In the genomic region with DNA sequence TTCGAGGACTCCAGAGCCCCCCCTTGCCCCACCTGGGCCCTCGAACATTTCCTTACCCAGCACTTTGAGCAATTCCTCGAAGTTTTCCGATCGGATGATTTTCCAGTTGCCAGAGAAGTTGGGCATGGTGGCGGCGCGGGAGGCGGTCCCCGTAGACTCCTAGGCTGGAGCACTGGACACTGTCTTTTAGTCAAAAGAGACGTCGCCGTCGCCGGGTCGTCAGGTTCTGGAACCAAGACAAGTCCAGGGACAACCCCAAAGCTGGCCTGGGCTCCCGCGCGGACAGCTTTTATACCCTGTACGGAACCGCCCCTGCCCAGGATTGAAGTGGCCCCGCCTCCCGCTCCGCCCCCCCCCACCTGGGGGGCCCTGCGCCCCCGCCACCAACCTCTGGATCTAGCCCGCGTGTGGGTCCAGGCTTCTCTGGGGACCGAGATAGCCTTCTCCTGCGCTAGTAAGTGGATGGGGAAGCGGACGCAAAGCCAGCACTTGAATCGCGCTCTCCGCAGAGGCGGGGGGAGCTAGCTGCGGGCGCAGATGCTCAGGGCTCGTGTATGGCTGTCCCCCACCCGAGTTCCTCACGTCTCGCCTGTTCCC, we compare ENCODE assay signal across 8 cellular contexts. TPM values are rescaled to one million over a fixed set of nuclear protein-coding genes. Genes with fewer than 3 reads are reported as not detected.
A peak's percentile ranks its signal among the peaks of the same experiment; 100 is the strongest.
DNase-seq lines count a peak whose midpoint lies in the region; ATAC-seq and TF ChIP-seq lines count a peak whose summit lies in the region.

A gene (minus strand): TSS at position 263 of the 597 bp plus-strand sequence. CDS start 137 bp downstream, at position 126.

- H3K27me3 ChIP-seq in AG04450 (ENCODE audit: control insufficient read depth, insufficient read depth, low read length) = no peaks in the 10 kb centered on the region

- peaks cover 6% of the 10 kb centered on the region for H3K36me3 Mint-ChIP-seq in neural crest cell (ENCODE audit: low read depth)

- H3K4me1 Mint-ChIP-seq in neural crest cell = peaks cover 82% of the 10 kb centered on the region

- no peaks in the 10 kb centered on the region for H3K9me3 Mint-ChIP-seq in neural crest cell

- peak within 1 kb of the TSS; percentile 57 for H3K27ac ChIP-seq in AG04450 (ENCODE audit: low read depth, low read length)

- no peaks in the 10 kb centered on the region for H3K9me3 ChIP-seq in AG04450 (ENCODE audit: control insufficient read depth, insufficient read depth, low read length)

- DNase-seq in AG04450 (ENCODE audit: low read depth, low spot score) (no peak), epithelial cell of esophagus (ENCODE audit: low read depth) (peak; percentile 41), neural crest cell (ENCODE audit: low read depth, low spot score) (no peak)
- DNase-seq in activated CD4-positive, alpha-beta T cell treated with anti-CD3 and anti-CD28 coated beads for 48 hours = peak; percentile 40

- H3K4me3 Mint-ChIP-seq in neural crest cell = peak within 1 kb of the TSS; percentile 95

- H3K4me3 ChIP-seq in AG04450 (ENCODE audit: low read depth, low read length) (peak within 1 kb of the TSS; percentile 52), epithelial cell of esophagus (ENCODE audit: low read length) (peak within 1 kb of the TSS; percentile 80)

- TF ChIP-seq CTCF in AG04450 (IDR thresholded peaks at IDR 0.05; ENCODE audit: low read depth, low read length) (no peak), epithelial cell of esophagus (IDR thresholded peaks at IDR 0.05; ENCODE audit: insufficient read depth, low read depth, low read length, missing control alignments) (no peak), neural crest cell (conservative IDR thresholded peaks at IDR 0.05) (no peak)

- CTCF ChIA-PET in AG04450 (lab: Charles Lee) = interaction anchor here (0.8 to 13.7 kb wide), 20 partner anchors 8 to 361 kb away, joined by 3 to 233 read pairs (median 7); a partner anchor contains a TSS

- ATAC-seq in HG02759 (IDR thresholded peaks at IDR 0.05; ENCODE audit: unreplicated experiment) = peak; percentile 6
- no peak for ATAC-seq in GM19328 (IDR thresholded peaks at IDR 0.05; ENCODE audit: unreplicated experiment)
- no peak for ATAC-seq in HG03139 (IDR thresholded peaks at IDR 0.05; ENCODE audit: unreplicated experiment)
- no peak for ATAC-seq in GM21447 (IDR thresholded peaks at IDR 0.05; ENCODE audit: unreplicated experiment)

- H3K27me3 Mint-ChIP-seq in neural crest cell (ENCODE audit: low read depth) = peaks cover 30% of the 10 kb centered on the region

- H3K27ac Mint-ChIP-seq in neural crest cell (ENCODE audit: unreplicated experiment) = peak within 1 kb of the TSS; percentile 99

- POLR2A ChIA-PET in AG04450 (lab: Yijun Ruan, JAX) = interaction anchor here (0.5 to 4.3 kb wide), 5 partner anchors 8 to 30 kb away, joined by 3 to 18 read pairs (median 5); a partner anchor contains a TSS

RNA-seq across cellular contexts. Expression of the gene that starts here (rescaled TPM):
- 12.8 and 15.5 TPM in 2 replicates for polyA plus RNA-seq in AG04450 (2011; rRNA removed)
- polyA minus RNA-seq in AG04450 (2011; rRNA and poly(A)+ RNA removed) = 5.4 and 5.8 TPM in 2 replicates
- 606 and 647 TPM in 2 replicates for total RNA-seq in neural crest cell

Comparison
In these comparisons a context has a peak if more than half of its experiments do, and no peak if none do; other contexts are left out.
1. DNase-seq: peak in activated CD4-positive, alpha-beta T cell treated with anti-CD3 and anti-CD28 coated beads for 48 hours (single experiment) and epithelial cell of esophagus (single experiment); none in AG04450 (single experiment) and neural crest cell (single experiment).